ENCODE assay signal across 8 cellular contexts in genomic region chr12:26939192-26939832, GRCh38. TPM values are rescaled to one million over a fixed set of nuclear protein-coding genes. Genes with fewer than 3 reads are reported as not detected.
DNase-seq lines count a peak whose midpoint lies in the region; ATAC-seq and TF ChIP-seq lines count a peak whose summit lies in the region.

No MANE protein-coding gene starts in this region.

- DNase-seq in NCI-H1417 (lab: John Stamatoyannopoulos, UW) (peak in 2 of 3 experiments; percentile 25 to 66), NCI-H1417 treated with DMSO at 0.1 percent for 48 hours (lab: John Stamatoyannopoulos, UW) (no peak), NCI-H69 (lab: John Stamatoyannopoulos, UW) (peak; percentile 7), choroid plexus epithelial cell (ENCODE audit: low read depth) (peak; percentile 25), myocyte (ENCODE audit: low read depth) (peak; percentile 3), SHP77 treated with DMSO at 0.1 percent for 48 hours (lab: John Stamatoyannopoulos, UW) (no peak), NCI-H2196 treated with DMSO at 0.1 percent for 48 hours (lab: John Stamatoyannopoulos, UW; ENCODE audit: unreplicated experiment) (no peak)

- no peak for ATAC-seq in GM19397 (IDR thresholded peaks at IDR 0.05; ENCODE audit: unreplicated experiment)

- no peak for TF ChIP-seq CTCF in choroid plexus epithelial cell (conservative IDR thresholded peaks at IDR 0.05; ENCODE audit: low read depth, low read length)

- peak overlapping the region; percentile 80 for H3K4me3 ChIP-seq in choroid plexus epithelial cell (ENCODE audit: low read depth, low read length)

RNA-seq across cellular contexts. Expression of gene FGFR1OP2, which starts 1.0 kb away (rescaled TPM):
- total RNA-seq in myocyte, result 55.0 and 62.0 TPM in 2 replicates
- 24.6 TPM for polyA plus RNA-seq in myocyte (2012)

RNA-seq across cellular contexts. Expression of gene INTS13, which starts 1.5 kb away (rescaled TPM):
- 51.1 and 70.4 TPM in 2 replicates for total RNA-seq in myocyte
- 12.2 TPM for polyA plus RNA-seq in myocyte (2012)

Comparison
In these comparisons a context has a peak if more than half of its experiments do, and no peak if none do; other contexts are left out.
1. DNase-seq: peak in NCI-H1417 (2 of 3), NCI-H69 (single experiment), choroid plexus epithelial cell (single experiment) and myocyte (single experiment); none in NCI-H1417 treated with DMSO at 0.1 percent for 48 hours (single experiment), SHP77 treated with DMSO at 0.1 percent for 48 hours (single experiment) and NCI-H2196 treated with DMSO at 0.1 percent for 48 hours (single experiment).